ENCODE assay signal across 8 cellular contexts in the genomic region with DNA sequence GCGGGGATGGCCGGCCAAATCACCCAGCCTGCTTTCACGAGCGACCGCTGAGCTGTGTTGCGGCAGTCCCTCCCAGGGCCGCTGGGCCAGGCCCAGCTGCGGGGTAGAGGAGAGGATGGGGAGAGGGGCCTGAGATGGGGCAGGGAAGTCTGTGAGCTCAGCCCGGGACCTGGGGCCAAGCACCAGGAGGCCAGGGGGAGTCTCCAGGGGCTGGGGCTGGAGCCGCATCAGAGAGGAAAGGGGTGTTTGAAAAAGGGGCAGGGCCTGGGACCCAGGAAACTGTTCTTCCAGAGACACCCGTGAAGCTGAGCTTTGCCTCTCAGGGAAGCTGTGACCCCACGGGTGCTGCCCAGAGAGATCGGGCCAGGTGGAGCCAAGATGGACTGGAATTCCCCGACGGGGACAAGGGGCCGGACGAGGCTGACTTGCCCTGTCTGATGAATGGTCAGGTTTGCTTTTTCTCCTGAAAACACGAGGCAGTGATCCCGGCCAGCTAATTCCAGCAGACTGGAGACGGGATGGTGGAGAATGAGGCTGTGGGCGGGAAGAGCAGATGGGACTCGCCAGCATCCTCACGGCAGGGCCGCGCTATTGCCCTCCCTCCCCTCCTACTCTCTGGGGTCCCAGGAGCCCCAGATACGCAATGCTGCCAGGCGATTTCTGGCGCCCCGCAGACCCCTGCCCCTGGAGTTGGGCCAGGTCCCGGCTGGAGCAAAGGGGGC. TPM values are rescaled to one million over a fixed set of nuclear protein-coding genes. Genes with fewer than 3 reads are reported as not detected.
DNase-seq lines count a peak whose midpoint lies in the region; ATAC-seq and TF ChIP-seq lines count a peak whose summit lies in the region.

No MANE protein-coding gene starts in this region.

- POLR2A ChIA-PET in CD4-positive, alpha-beta memory T cell (lab: Charles Lee; ENCODE audit: partially characterized antibody), result no interaction called here

- no peak overlapping the region for H3K4me3 ChIP-seq in RWPE2 (ENCODE audit: severe bottlenecking)
- H3K4me3 ChIP-seq in parathyroid adenoma (ENCODE audit: low read depth, low read length), result no peak overlapping the region
- H3K4me3 ChIP-seq in CD4-positive, alpha-beta memory T cell (ENCODE audit: low read length in 2 of 2), result no peak overlapping the region

- H3K27ac Mint-ChIP-seq in CD4-positive, alpha-beta memory T cell, result peak overlapping the region in 1 of 7 donors; percentile 48

- CTCF ChIA-PET in CD4-positive, alpha-beta memory T cell (lab: Charles Lee; ENCODE audit: partially characterized antibody), result no interaction called here

- H3K4me2 ChIP-seq in parathyroid adenoma (ENCODE audit: low read length), result no peak overlapping the region

- H3K4me3 Mint-ChIP-seq in CD4-positive, alpha-beta memory T cell, result no peak overlapping the region

- peaks cover 3 to 6% (median 6%) of the 10 kb centered on the region in 4 donors for H3K4me1 Mint-ChIP-seq in CD4-positive, alpha-beta memory T cell

- DNase-seq in RWPE2 (ENCODE audit: low spot score), result no peak
- DNase-seq in fibroblast of peridontal ligament (ENCODE audit: extremely low read depth), result peak; percentile 68
- no peak for DNase-seq in amygdala (lab: John Stamatoyannopoulos, UW)
- DNase-seq in NCI-H446 treated with DMSO at 0.1 percent for 48 hours (lab: John Stamatoyannopoulos, UW), result no peak
- no peak for DNase-seq in CD4-positive, alpha-beta memory T cell

- H3K9ac ChIP-seq in parathyroid adenoma, result no peak overlapping the region

- H3K9me3 ChIP-seq in RWPE2 (ENCODE audit: severe bottlenecking) (no peaks in the 10 kb centered on the region), parathyroid adenoma (ENCODE audit: control insufficient read depth, low read length) (no peaks in the 10 kb centered on the region)
- H3K9me3 ChIP-seq in CD4-positive, alpha-beta memory T cell (ENCODE audit: control insufficient read depth in 1 of 2, low read length in 2 of 2), result no peaks in the 10 kb centered on the region

- no peak overlapping the region for H2AFZ ChIP-seq in parathyroid adenoma

- ATAC-seq in RWPE2 (ENCODE audit: low read depth), result no peak
- ATAC-seq in HG02610 (IDR thresholded peaks at IDR 0.05; ENCODE audit: unreplicated experiment), result no peak

- peaks cover 0 to 4% of the 10 kb centered on the region in 2 donors for H3K27me3 Mint-ChIP-seq in CD4-positive, alpha-beta memory T cell

- H3K27me3 ChIP-seq in RWPE2 (ENCODE audit: insufficient read depth, poor library complexity, severe bottlenecking) (no peaks in the 10 kb centered on the region), parathyroid adenoma (ENCODE audit: control insufficient read depth, insufficient read depth, low read length) (no peaks in the 10 kb centered on the region)
- H3K27me3 ChIP-seq in CD4-positive, alpha-beta memory T cell (ENCODE audit: insufficient read depth, low read length), result no peaks in the 10 kb centered on the region

- no peaks in the 10 kb centered on the region for H3K36me3 ChIP-seq in RWPE2 (ENCODE audit: low read depth)
- H3K36me3 ChIP-seq in parathyroid adenoma (ENCODE audit: control insufficient read depth, insufficient read depth, low read length), result no peaks in the 10 kb centered on the region
- no peaks in the 10 kb centered on the region for H3K36me3 ChIP-seq in CD4-positive, alpha-beta memory T cell (ENCODE audit: insufficient read depth, low read length)

- no peak for TF ChIP-seq CTCF in C4-2B (conservative IDR thresholded peaks at IDR 0.05)
- no peak for TF ChIP-seq CTCF in RWPE2 (IDR thresholded peaks at IDR 0.05; ENCODE audit: poor library complexity, severe bottlenecking)
- no peak for TF ChIP-seq CTCF in parathyroid adenoma (IDR thresholded peaks at IDR 0.05)

- H3K9me3 Mint-ChIP-seq in CD4-positive, alpha-beta memory T cell, result no peaks in the 10 kb centered on the region

- H3K36me3 Mint-ChIP-seq in CD4-positive, alpha-beta memory T cell, result no peaks in the 10 kb centered on the region

- H3K4me1 ChIP-seq in RWPE2 (ENCODE audit: insufficient read depth, poor library complexity, severe bottlenecking), result peaks cover 16% of the 10 kb centered on the region
- H3K4me1 ChIP-seq in parathyroid adenoma, result no peaks in the 10 kb centered on the region
- H3K4me1 ChIP-seq in CD4-positive, alpha-beta memory T cell (ENCODE audit: insufficient read depth, low read length), result peaks cover 7% of the 10 kb centered on the region

- H3K27ac ChIP-seq in C4-2B, result peak overlapping the region; percentile 76
- H3K27ac ChIP-seq in RWPE2 (ENCODE audit: poor library complexity, severe bottlenecking), result peak overlapping the region; percentile 93
- H3K27ac ChIP-seq in parathyroid adenoma, result peak overlapping the region; percentile 73
- no peak overlapping the region for H3K27ac ChIP-seq in CD4-positive, alpha-beta memory T cell (ENCODE audit: low read depth, low read length)

- H3K79me2 ChIP-seq in parathyroid adenoma, result no peaks in the 10 kb centered on the region

- intact Hi-C loops in CD4-positive, alpha-beta memory T cell (cut with micrococcal nuclease), result no loop called here

RNA-seq across cellular contexts. Expression of gene COL18A1, which starts 40.3 kb away (rescaled TPM):
- 1 to 10 TPM; 4.2 to 4.5 TPM for total RNA-seq in CD4-positive, alpha-beta memory T cell
- polyA plus RNA-seq in CD4-positive, alpha-beta memory T cell, result 1 to 10 TPM in 1 of 2 donors, under 1 TPM in 1; 0.43 to 3.4 TPM
